ENCODE assay signal across 24 cellular contexts in the genomic region with DNA sequence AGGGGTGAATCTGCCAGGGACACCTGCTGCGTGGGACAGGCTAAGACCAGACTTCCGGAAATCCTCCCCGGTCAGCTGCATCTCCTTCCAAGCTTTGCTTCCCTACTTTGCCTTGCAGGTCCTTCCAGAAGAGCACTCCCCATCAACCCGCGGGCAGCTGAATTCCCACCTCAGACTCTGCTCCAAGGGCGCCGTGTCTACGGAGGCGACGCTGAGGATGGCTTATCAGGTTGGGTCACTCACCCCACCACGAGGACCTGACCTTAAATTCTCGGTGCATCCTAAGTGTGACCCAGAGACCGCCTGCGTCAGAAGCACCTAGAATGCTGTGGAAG.
DNase-seq lines count a peak whose midpoint lies in the region; ATAC-seq, FAIRE-seq and TF ChIP-seq lines count a peak whose summit lies in the region.
"Had no signal": no experiment of that assay in that cellular context is flagged by ENCODE, and none has a peak within 500 bp of the region (broad histone marks: within the 10 kb centered on the region; RNA-seq: fewer than 3 reads in every experiment).

No MANE protein-coding gene starts in this region.

- POLR2A ChIA-PET in K562 (lab: Yijun Ruan, JAX) (interaction anchor here (1.4 kb wide), 1 partner anchor 22 kb away, joined by 3 read pairs; no protein-coding TSS in a partner anchor), MCF 10A (lab: Yijun Ruan, JAX) (no interaction called here), T-cell (lab: Charles Lee) (no interaction called here)

- no peaks in the 10 kb centered on the region for H3K9me1 ChIP-seq in K562 (ENCODE audit: control insufficient read depth, insufficient read depth, low read length)

- H3K27ac Mint-ChIP-seq in GM23338 (no peak overlapping the region), MCF 10A (ENCODE audit: low read depth, unreplicated experiment) (no peak overlapping the region), T-cell (no peak overlapping the region)
- H3K27ac Mint-ChIP-seq: CD4-positive, alpha-beta T cell; CD8-positive, alpha-beta memory T cell had no signal

- in situ Hi-C loops in K562 (cut with MboI): no loop called here

- 17% methylated on average over 14 of the region's 14 CpGs for WGBS in K562 (ENCODE audit: insufficient coverage, low coverage, missing lambda C conversion rate)

- TF ChIP-seq POLR2A in K562 (conservative IDR thresholded peaks at IDR 0.05): no peak

- H3K9ac ChIP-seq in K562 (ENCODE audit: insufficient read depth in 1 of 2, low read depth in 2 of 2, low read length in 2 of 2): 0 out of 4 replicates have a peak overlapping the region, but pooled peaks of 1 of the 2 experiments have one; percentile 19
- H3K9ac ChIP-seq: BLaER1 treated with 17β-estradiol and CSF1 and Interleukin-3, amounts not matched to agents 10 nM and 100 nM had no signal

- H4K20me1 ChIP-seq in GM23338 (replicated peaks; ENCODE audit: insufficient read depth) (no peaks in the 10 kb centered on the region), K562 (replicated peaks; ENCODE audit: control insufficient read depth, insufficient read depth, low read length) (no peaks in the 10 kb centered on the region)
- H4K20me1 ChIP-seq: BLaER1 treated with 17β-estradiol and CSF1 and Interleukin-3, amounts not matched to agents 10 nM and 100 nM had no signal

- no peak for FAIRE-seq in K562 (lab: Jason Lieb, UNC)
- FAIRE-seq: A549, D721Med, GM12891, GM18507, H54 had no signal

- no peaks in the 10 kb centered on the region for H3K36me3 ChIP-seq in GM23338 (ENCODE audit: insufficient read depth)
- no peaks in the 10 kb centered on the region for H3K36me3 ChIP-seq in K562 (ENCODE audit: control insufficient read depth, insufficient read depth, low read length)
- H3K36me3 ChIP-seq: BE2C; BLaER1 treated with 17β-estradiol and CSF1 and Interleukin-3, amounts not matched to agents 10 nM and 100 nM; HAP-1 had no signal

- no peak overlapping the region for H3K4me2 ChIP-seq in GM23338
- no peak overlapping the region for H3K4me2 ChIP-seq in K562 (ENCODE audit: insufficient read depth, low read length)
- H3K4me2 ChIP-seq: A549; BLaER1 treated with 17β-estradiol and CSF1 and Interleukin-3, amounts not matched to agents 10 nM and 100 nM had no signal

- TF ChIP-seq CTCF in GM23338 (conservative IDR thresholded peaks at IDR 0.05; ENCODE audit: low read depth in 2 of 2): no peak
- no peak for TF ChIP-seq CTCF in K562 (IDR thresholded peaks at IDR 0.05 in 2 of 3, conservative IDR thresholded peaks at IDR 0.05 in 1 of 3; ENCODE audit: insufficient read depth in 2 of 3, low read depth in 1 of 3, low read length in 3 of 3)
- no peak for TF ChIP-seq CTCF in MCF 10A (IDR thresholded peaks at IDR 0.05; ENCODE audit: unreplicated experiment)

- no peak overlapping the region for H3K4me3 ChIP-seq in GM23338
- H3K4me3 ChIP-seq in K562: no peak overlapping the region
- H3K4me3 ChIP-seq: A549; BLaER1 treated with 17β-estradiol and CSF1 and Interleukin-3, amounts not matched to agents 10 nM and 100 nM; HAP-1 had no signal

- H3K27ac ChIP-seq in GM23338 (ENCODE audit: low read depth) (no peak overlapping the region), K562 (ENCODE audit: extremely low read depth, low read depth, low read length) (no peak overlapping the region)
- H3K27ac ChIP-seq: A549; BLaER1 treated with 17β-estradiol and CSF1 and Interleukin-3, amounts not matched to agents 10 nM and 100 nM had no signal

- H3K9me3 Mint-ChIP-seq in GM23338 (peaks cover 5% of the 10 kb centered on the region; the same call in 2 of the 3 replicates), MCF 10A (ENCODE audit: unreplicated experiment) (no peaks in the 10 kb centered on the region), T-cell (peaks cover 0 to 3% (median 0%) of the 10 kb centered on the region in 3 donors)
- H3K9me3 Mint-ChIP-seq: CD4-positive, alpha-beta T cell had no signal

- ATAC-seq in GM23338 (no peak), K562 (peak; percentile 15; the same call in 1 of the 3 replicates), T-cell (replicated peaks in 1 of 4) (no peak)

- H3K4me1 ChIP-seq in GM23338 (ENCODE audit: insufficient read depth): no peaks in the 10 kb centered on the region
- peaks cover 0 to 11% of the 10 kb centered on the region in 2 experiments; a peak in 3 of 5 replicates for H3K4me1 ChIP-seq in K562 (replicated peaks in 1 of 2; ENCODE audit: control insufficient read depth in 2 of 2, insufficient read depth in 2 of 2, low read length in 2 of 2)
- H3K4me1 ChIP-seq: A549, BE2C, HAP-1 had no signal

- 0 out of 3 replicates have a peak, but pooled peaks cover 2% of the 10 kb centered on the region for H3K4me1 Mint-ChIP-seq in GM23338
- H3K4me1 Mint-ChIP-seq in MCF 10A (ENCODE audit: insufficient read depth, unreplicated experiment): no peaks in the 10 kb centered on the region
- H3K4me1 Mint-ChIP-seq in T-cell: peaks cover 12 to 16% (median 14%) of the 10 kb centered on the region in 3 donors

- H3K27me3 Mint-ChIP-seq in GM23338 (ENCODE audit: insufficient read depth, low read depth, poor library complexity) (peaks cover 3% of the 10 kb centered on the region), MCF 10A (ENCODE audit: insufficient read depth, unreplicated experiment) (no peaks in the 10 kb centered on the region), T-cell (no peaks in the 10 kb centered on the region)
- H3K27me3 Mint-ChIP-seq: CD4-positive, alpha-beta T cell had no signal

- H3K79me2 ChIP-seq in GM23338 (replicated peaks; ENCODE audit: insufficient read depth) (no peaks in the 10 kb centered on the region), K562 (ENCODE audit: control insufficient read depth, insufficient read depth, low read length) (no peaks in the 10 kb centered on the region)

- H3K4me3 Mint-ChIP-seq in GM23338: no peak overlapping the region
- no peak overlapping the region for H3K4me3 Mint-ChIP-seq in MCF 10A (ENCODE audit: unreplicated experiment)
- no peak overlapping the region for H3K4me3 Mint-ChIP-seq in T-cell
- H3K4me3 Mint-ChIP-seq: CD14-positive monocyte; CD4-positive, alpha-beta T cell; CD8-positive, alpha-beta memory T cell had no signal

- TF ChIP-seq RAD21 in K562 (CRISPR knock-in tag; conservative IDR thresholded peaks at IDR 0.05 in 1 of 2, IDR thresholded peaks at IDR 0.05 in 1 of 2): no peak

- no peaks in the 10 kb centered on the region; the same call in 1 of the 2 replicates for H3K9me2 ChIP-seq in GM23338 (ENCODE audit: insufficient read depth)

- BruUV-seq in K562 (replicated peaks; lab: Mats Ljungman, UMichigan): no TSS peak
- BruUV-seq in MCF 10A (replicated peaks; lab: Mats Ljungman, UMichigan): no TSS peak

- H3K27me3 ChIP-seq in GM23338 (ENCODE audit: insufficient read depth) (no peaks in the 10 kb centered on the region), K562 (ENCODE audit: control insufficient read depth in 2 of 2, insufficient read depth in 2 of 2, low read length in 2 of 2) (peaks cover 14 to 31% of the 10 kb centered on the region in 2 experiments; a peak in 4 of 5 replicates)
- H3K27me3 ChIP-seq: BE2C; BLaER1 treated with 17β-estradiol and CSF1 and Interleukin-3, amounts not matched to agents 10 nM and 100 nM had no signal

- intact Hi-C loops in K562 (cut with micrococcal nuclease): no loop called here
- intact Hi-C loops in MCF 10A (cut with micrococcal nuclease): no loop called here

- peaks cover 7% of the 10 kb centered on the region; the same call in 1 of the 2 replicates for H3K9me3 ChIP-seq in K562 (replicated peaks; ENCODE audit: control insufficient read depth, insufficient read depth, low read depth, low read length)
- H3K9me3 ChIP-seq: BE2C, HAP-1 had no signal

- no peak for TF ChIP-seq EP300 in K562 (IDR thresholded peaks at IDR 0.05; ENCODE audit: low read length)

- DNase-seq in GM23338 (ENCODE audit: low spot score) (no peak), K562 (ENCODE audit: extremely low read depth in 1 of 4, low spot score in 3 of 4) (no peak), myocyte (ENCODE audit: low read depth) (peak; percentile 25), MCF 10A (ENCODE audit: unreplicated experiment) (no peak), T-cell (no peak)
- DNase-seq in activated CD4-positive, alpha-beta T cell treated with anti-CD3 and anti-CD28 coated beads, Interleukin-2, amount 50 U/mL, for 48 hours: no peak
- DNase-seq: 8988T; ACHN; AML-193; BE2C; CD4-positive, alpha-beta T cell; CD8-positive, alpha-beta memory T cell; DMS 273 treated with DMSO at 0.1 percent for 48 hours; DMS79 treated with DMSO at 0.1 percent for 48 hours; GF-D8; GOT3 had no signal

- CTCF ChIA-PET in K562 (lab: Yijun Ruan, JAX; ENCODE audit: low intra/inter-chr PET ratio): no interaction called here
- CTCF ChIA-PET in MCF 10A (lab: Yijun Ruan, JAX): interaction anchor here (0.6 kb wide), 1 partner anchor 162 kb away, joined by 3 read pairs; no protein-coding TSS in a partner anchor
- CTCF ChIA-PET in T-cell (lab: Charles Lee): no interaction called here

- H3K36me3 Mint-ChIP-seq in GM23338 (ENCODE audit: low read depth) (no peaks in the 10 kb centered on the region; the same call in 2 of the 3 replicates), MCF 10A (ENCODE audit: insufficient read depth, unreplicated experiment) (no peaks in the 10 kb centered on the region), T-cell (no peaks in the 10 kb centered on the region)
- H3K36me3 Mint-ChIP-seq: CD14-positive monocyte; CD8-positive, alpha-beta memory T cell had no signal

- H3F3A ChIP-seq in GM23338 (replicated peaks; ENCODE audit: low read depth): no peaks in the 10 kb centered on the region

- H2AFZ ChIP-seq in GM23338: 0 out of 2 replicates have a peak overlapping the region, but pooled peaks have one; percentile 47
- no peak overlapping the region for H2AFZ ChIP-seq in K562 (ENCODE audit: low read depth, low read length)

TF ChIP-seq in GM23338, 12 proteins besides CTCF, POLR2A, EP300 and RAD21 (continues in another document):
- TF ChIP-seq EZH2 (IDR thresholded peaks at IDR 0.05; ENCODE audit: low read depth, unreplicated experiment): no peak

TF ChIP-seq in K562, 482 proteins besides CTCF, POLR2A, EP300 and RAD21:
- TF ChIP-seq HNRNPLL (IDR thresholded peaks at IDR 0.05; ENCODE audit: low read depth, low read length, poor library complexity, severe bottlenecking) (peak; percentile 42), CBX5 (IDR thresholded peaks at IDR 0.05; ENCODE audit: borderline replicate concordance, low read depth) (no peak)
- TF ChIP-seq, protein P1, sequence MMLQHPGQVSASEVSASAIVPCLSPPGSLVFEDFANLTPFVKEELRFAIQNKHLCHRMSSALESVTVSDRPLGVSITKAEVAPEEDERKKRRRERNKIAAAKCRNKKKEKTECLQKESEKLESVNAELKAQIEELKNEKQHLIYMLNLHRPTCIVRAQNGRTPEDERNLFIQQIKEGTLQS (IDR thresholded peaks at IDR 0.05): no peak
- TF ChIP-seq, protein P1 (CRISPR knock-in tag; conservative IDR thresholded peaks at IDR 0.05): no peak
